24 cellular contexts compared by ENCODE assay signal in the genomic region with DNA sequence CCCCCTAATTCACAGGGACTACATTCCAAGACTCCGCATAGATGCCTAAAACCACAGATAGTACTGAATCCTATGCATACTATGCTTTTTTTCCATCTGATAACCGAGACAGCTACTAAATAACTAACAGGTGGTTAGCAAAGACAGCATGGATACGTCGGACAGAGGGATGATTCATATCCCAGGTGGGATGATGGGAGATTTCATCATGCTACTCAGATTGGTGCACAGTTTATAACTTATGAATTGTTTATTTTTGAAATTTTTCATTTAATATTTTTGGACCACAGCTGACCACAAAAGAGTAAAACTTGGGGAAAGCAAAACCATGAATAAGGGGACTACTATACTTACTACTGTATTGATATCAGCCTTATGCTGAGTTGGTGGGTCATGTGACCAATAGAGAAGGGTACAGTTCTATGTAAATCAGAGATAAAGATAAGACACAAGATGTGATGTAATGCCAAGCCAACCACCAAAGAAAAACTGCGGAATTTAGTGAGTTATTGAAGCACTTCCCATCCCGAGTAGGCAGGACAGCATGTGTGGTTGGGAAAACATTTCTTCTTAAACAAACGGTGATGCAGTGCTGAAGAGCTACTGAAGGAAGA.
DNase-seq lines count a peak whose midpoint lies in the region; ATAC-seq and TF ChIP-seq lines count a peak whose summit lies in the region.
"Had no signal": no experiment of that assay in that cellular context is flagged by ENCODE, and none has a peak within 500 bp of the region (broad histone marks: within the 10 kb centered on the region; RNA-seq: fewer than 3 reads in every experiment).

No MANE protein-coding gene starts in this region.

- H3K9ac ChIP-seq in mesenchymal stem cell (ENCODE audit: low read length) = no peak overlapping the region
- H3K9ac ChIP-seq: BLaER1 had no signal

- no peaks in the 10 kb centered on the region for H3K27me3 ChIP-seq in Panc1 (ENCODE audit: control insufficient read depth, insufficient read depth, low read length)
- no peaks in the 10 kb centered on the region for H3K27me3 ChIP-seq in mesenchymal stem cell (ENCODE audit: control insufficient read depth in 1 of 2, insufficient read depth in 1 of 2, low read length in 2 of 2)
- H3K27me3 ChIP-seq: BLaER1 had no signal

- no peak overlapping the region for H3K23ac ChIP-seq in mesenchymal stem cell (ENCODE audit: low read length in 2 of 2)

- CTCF ChIA-PET in Panc1 (lab: Charles Lee) = no interaction called here

- H3K4me3 ChIP-seq in Panc1 (ENCODE audit: low read depth in 2 of 2, low read length in 2 of 2) = no peak overlapping the region
- H3K4me3 ChIP-seq in choroid plexus epithelial cell (ENCODE audit: low read depth, low read length) = no peak overlapping the region
- H3K4me3 ChIP-seq in mesenchymal stem cell (ENCODE audit: insufficient read depth in 1 of 2, low read depth in 1 of 2, low read length in 2 of 2) = no peak overlapping the region
- H3K4me3 ChIP-seq: BLaER1, GM12878 had no signal

- H3K9me3 Mint-ChIP-seq in stimulated activated naive CD8-positive, alpha-beta T cell treated with anti-CD3 and anti-CD28 coated beads, Interleukin-15, amount 100 ng/mL, for 72 hours = no peaks in the 10 kb centered on the region
- H3K9me3 Mint-ChIP-seq: CD4-positive, alpha-beta T cell had no signal

- no peak overlapping the region for H3K4me2 ChIP-seq in mesenchymal stem cell (ENCODE audit: low read length, poor library complexity, severe bottlenecking)
- H3K4me2 ChIP-seq: BLaER1 had no signal

- H3K4me1 Mint-ChIP-seq in stimulated activated naive CD8-positive, alpha-beta T cell treated with anti-CD3 and anti-CD28 coated beads, Interleukin-15, amount 100 ng/mL, for 72 hours = no peaks in the 10 kb centered on the region

- no peaks in the 10 kb centered on the region for H3K27me3 Mint-ChIP-seq in stimulated activated naive CD8-positive, alpha-beta T cell treated with anti-CD3 and anti-CD28 coated beads, Interleukin-15, amount 100 ng/mL, for 72 hours
- H3K27me3 Mint-ChIP-seq: CD4-positive, alpha-beta T cell had no signal

- DNase-seq in EH (ENCODE audit: low read depth) (peak; percentile 5), Panc1 (ENCODE audit: low read depth, low spot score) (no peak), choroid plexus epithelial cell (ENCODE audit: low read depth) (peak; percentile 70), mesenchymal stem cell (peak; percentile 24), MV-4-11 (lab: John Stamatoyannopoulos, UW) (no peak), retina (no peak)
- DNase-seq in stimulated activated naive CD8-positive, alpha-beta T cell treated with anti-CD3 and anti-CD28 coated beads, Interleukin-15, amount 100 ng/mL, for 72 hours = no peak
- DNase-seq: ACHN; CD4-positive, alpha-beta T cell; COR-L47; DMS 273 treated with DMSO at 0.1 percent for 48 hours; DMS79 treated with DMSO at 0.1 percent for 48 hours; KG1; NCI-H1105; NCI-H2029 treated with DMSO at 0.1 percent for 48 hours; NCI-H345; NCI-H524; NCI-H774; NK-92 treated with Interleukin-12 subunit alpha and Interleukin-12 subunit beta, amount 100 ng/mL, for 24 hours had no signal

- H2BK5ac ChIP-seq in mesenchymal stem cell (ENCODE audit: low read depth, low read length, poor library complexity, severe bottlenecking) = no peak overlapping the region

- H4K8ac ChIP-seq in mesenchymal stem cell (ENCODE audit: low read length) = no peak overlapping the region

- H3K9me3 ChIP-seq in Panc1 (ENCODE audit: control insufficient read depth, insufficient read depth, low read depth, low read length) = no peaks in the 10 kb centered on the region
- no peaks in the 10 kb centered on the region for H3K9me3 ChIP-seq in mesenchymal stem cell (ENCODE audit: control insufficient read depth, low read length)
- H3K9me3 ChIP-seq: BLaER1 had no signal

- no peaks in the 10 kb centered on the region for H3K36me3 ChIP-seq in Panc1 (ENCODE audit: control insufficient read depth, insufficient read depth, low read length)
- H3K36me3 ChIP-seq in mesenchymal stem cell (ENCODE audit: control insufficient read depth in 1 of 2, insufficient read depth in 2 of 2, low read depth in 1 of 2, low read length in 2 of 2) = no peaks in the 10 kb centered on the region
- H3K36me3 ChIP-seq: BLaER1 had no signal

- H3K14ac ChIP-seq in mesenchymal stem cell (ENCODE audit: low read length in 2 of 2) = no peak overlapping the region

- no peak overlapping the region for H3K4ac ChIP-seq in mesenchymal stem cell (ENCODE audit: low read depth in 1 of 2, low read length in 2 of 2)

- in situ Hi-C loops in Panc1 (cut with HindIII; ENCODE audit: low pct_unique_long_range_greater_than_20kb, low sequenced_read_pairs) = no loop called here

- no peak overlapping the region for H4K91ac ChIP-seq in mesenchymal stem cell (ENCODE audit: low read length)

- H3K4me3 Mint-ChIP-seq in stimulated activated naive CD8-positive, alpha-beta T cell treated with anti-CD3 and anti-CD28 coated beads, Interleukin-15, amount 100 ng/mL, for 72 hours = no peak overlapping the region
- H3K4me3 Mint-ChIP-seq: CD4-positive, alpha-beta T cell had no signal

- no peak overlapping the region for H2BK12ac ChIP-seq in mesenchymal stem cell (ENCODE audit: low read length in 2 of 2)

- POLR2A ChIA-PET in Panc1 (lab: Charles Lee) = no interaction called here

- H3K27ac ChIP-seq in Panc1 (ENCODE audit: low read length) (peak overlapping the region; percentile 63; the same call in 1 of the 2 replicates), mesenchymal stem cell (ENCODE audit: low read length, poor library complexity, severe bottlenecking) (no peak overlapping the region)
- H3K27ac ChIP-seq: BLaER1, HL-60 had no signal

- H3K27ac Mint-ChIP-seq in stimulated activated naive CD8-positive, alpha-beta T cell treated with anti-CD3 and anti-CD28 coated beads, Interleukin-15, amount 100 ng/mL, for 72 hours = no peak overlapping the region
- H3K27ac Mint-ChIP-seq: CD4-positive, alpha-beta T cell had no signal

- H2AFZ ChIP-seq in mesenchymal stem cell (ENCODE audit: low read depth, low read length) = no peak overlapping the region

- intact Hi-C loops in Panc1 (cut with micrococcal nuclease; ENCODE audit: unreplicated experiment) = no loop called here

- no peak for ATAC-seq in Panc1
- ATAC-seq in stimulated activated naive CD8-positive, alpha-beta T cell treated with anti-CD3 and anti-CD28 coated beads, Interleukin-15, amount 100 ng/mL, for 72 hours = no peak
- ATAC-seq: GM12878, HepG2, Right ventricle myocardium inferior had no signal

- no peak overlapping the region for H2BK120ac ChIP-seq in mesenchymal stem cell (ENCODE audit: low read depth, low read length)

- 74% methylated on average over 6 of the region's 7 CpGs for WGBS in mesenchymal stem cell

- BruUV-seq in Panc1 (replicated peaks; lab: Mats Ljungman, UMichigan) = no TSS peak

- H2BK15ac ChIP-seq in mesenchymal stem cell (ENCODE audit: low read depth, poor library complexity, severe bottlenecking) = no peak overlapping the region

- H2AK5ac ChIP-seq in mesenchymal stem cell (ENCODE audit: low read length, severe bottlenecking) = no peak overlapping the region

- H3K79me1 ChIP-seq in mesenchymal stem cell (replicated peaks; ENCODE audit: low read length, poor library complexity, severe bottlenecking) = no peaks in the 10 kb centered on the region

- H3K4me1 ChIP-seq in Panc1 (ENCODE audit: control insufficient read depth, insufficient read depth, low read length) = no peaks in the 10 kb centered on the region
- peaks cover 1% of the 10 kb centered on the region for H3K4me1 ChIP-seq in mesenchymal stem cell (ENCODE audit: control insufficient read depth, insufficient read depth, low read depth, low read length)
- H3K4me1 ChIP-seq: BLaER1 had no signal

- no peak overlapping the region for H3K18ac ChIP-seq in mesenchymal stem cell (ENCODE audit: low read depth in 1 of 2, low read length in 2 of 2)

- TF ChIP-seq CTCF in Panc1 (IDR thresholded peaks at IDR 0.05) = no peak
- TF ChIP-seq CTCF in choroid plexus epithelial cell (conservative IDR thresholded peaks at IDR 0.05; ENCODE audit: low read depth, low read length) = no peak

Comparison
In these comparisons a context has a peak if more than half of its experiments do, and no peak if none do; other contexts are left out.
1. DNase-seq: peak in EH (single experiment), choroid plexus epithelial cell (single experiment) and mesenchymal stem cell (single experiment); none in Panc1 (single experiment), stimulated activated naive CD8-positive, alpha-beta T cell treated with anti-CD3 and anti-CD28 coated beads, Interleukin-15, amount 100 ng/mL, for 72 hours (0 of 2), MV-4-11 (single experiment) and retina (single experiment).